In the genomic region with DNA sequence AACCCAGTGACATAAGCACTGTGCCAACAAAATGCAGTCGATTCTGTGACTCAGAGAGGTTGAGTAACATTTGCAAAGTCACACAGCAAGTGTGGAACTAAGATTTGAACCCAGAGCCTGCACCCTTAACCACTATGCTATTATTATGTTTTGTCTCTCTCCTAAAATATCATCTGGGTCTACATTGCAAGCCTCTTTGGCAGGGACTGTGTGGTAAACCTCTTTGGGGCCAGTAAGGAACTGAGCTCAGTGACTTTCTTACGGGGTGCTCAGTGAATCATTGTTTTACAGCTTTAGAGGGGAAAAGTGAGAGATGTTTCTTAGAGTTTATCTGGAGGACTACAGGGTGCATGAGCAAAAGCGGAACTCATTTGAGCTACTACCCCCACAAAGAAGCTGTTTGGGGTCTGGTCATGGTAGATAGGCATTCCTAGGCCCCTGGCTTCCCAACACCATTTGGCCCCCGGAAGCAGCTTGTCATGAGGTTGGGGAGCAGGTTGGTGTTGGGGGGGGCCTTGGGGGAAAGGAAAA, we compare ENCODE assay signal across 1 cellular context.
TF ChIP-seq lines count a peak whose summit lies in the region.

No MANE protein-coding gene starts in this region.

TF ChIP-seq in GM12878, 131 proteins besides CTCF, POLR2A, EP300 and RAD21 (continued from another document):
- TF ChIP-seq, protein P1, sequence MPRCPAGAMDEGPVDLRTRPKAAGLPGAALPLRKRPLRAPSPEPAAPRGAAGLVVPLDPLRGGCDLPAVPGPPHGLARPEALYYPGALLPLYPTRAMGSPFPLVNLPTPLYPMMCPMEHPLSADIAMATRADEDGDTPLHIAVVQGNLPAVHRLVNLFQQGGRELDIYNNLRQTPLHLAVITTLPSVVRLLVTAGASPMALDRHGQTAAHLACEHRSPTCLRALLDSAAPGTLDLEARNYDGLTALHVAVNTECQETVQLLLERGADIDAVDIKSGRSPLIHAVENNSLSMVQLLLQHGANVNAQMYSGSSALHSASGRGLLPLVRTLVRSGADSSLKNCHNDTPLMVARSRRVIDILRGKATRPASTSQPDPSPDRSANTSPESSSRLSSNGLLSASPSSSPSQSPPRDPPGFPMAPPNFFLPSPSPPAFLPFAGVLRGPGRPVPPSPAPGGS (IDR thresholded peaks at IDR 0.05; ENCODE audit: borderline replicate concordance, insufficient read depth, low read depth, low read length, poor library complexity, severe bottlenecking) = peak; percentile 20
- TF ChIP-seq SPI1 (IDR thresholded peaks at IDR 0.05; ENCODE audit: borderline replicate concordance, insufficient read depth, low read depth, low read length) = peak; percentile 81
- no peak for TF ChIP-seq HDAC6 (IDR thresholded peaks at IDR 0.05; ENCODE audit: unreplicated experiment)
- TF ChIP-seq NFXL1 (IDR thresholded peaks at IDR 0.05; ENCODE audit: borderline replicate concordance) = no peak
- no peak for TF ChIP-seq HDGF (IDR thresholded peaks at IDR 0.05)
- TF ChIP-seq PAX5 (IDR thresholded peaks at IDR 0.05; ENCODE audit: borderline replicate concordance, low read depth, low read length) = peak; percentile 45; the same call in 1 of the 2 replicates
- no peak for TF ChIP-seq RCOR1 (conservative IDR thresholded peaks at IDR 0.05; ENCODE audit: low read depth, low read length)
- TF ChIP-seq KAT2A (conservative IDR thresholded peaks at IDR 0.05; ENCODE audit: control insufficient read depth, low read depth, low read length) = no peak
- no peak for TF ChIP-seq SMAD5 (IDR thresholded peaks at IDR 0.05; ENCODE audit: low read depth)
TF ChIP-seq in GM12878: peak in this region for 15.
